ENCODE assay signal across 16 cellular contexts in genomic region chr11:68053981-68054812, GRCh38. TPM values are rescaled to one million over a fixed set of nuclear protein-coding genes. Genes with fewer than 3 reads are reported as not detected.
DNase-seq lines count a peak whose midpoint lies in the region; ATAC-seq and TF ChIP-seq lines count a peak whose summit lies in the region.
"Had no signal": no experiment of that assay in that cellular context is flagged by ENCODE, and none has a peak within 500 bp of the region (broad histone marks: within the 10 kb centered on the region; RNA-seq: fewer than 3 reads in every experiment).

No MANE protein-coding gene starts in this region.

- peak overlapping the region; percentile 14 for H3K27ac Mint-ChIP-seq in stimulated activated naive CD8-positive, alpha-beta T cell treated with anti-CD3 and anti-CD28 coated beads, Interleukin-15, Interleukin-2, amounts not matched to agents 100 ng/mL and 50 ng/mL, for 24 hours
- H3K27ac Mint-ChIP-seq: activated CD8-positive, alpha-beta T cell treated with anti-CD3 and anti-CD28 coated beads, Interleukin-2, amount 10 ng/mL, durations not matched to agents 7 days and 5 days had no signal

- no peak for ATAC-seq in stimulated activated naive CD8-positive, alpha-beta T cell treated with anti-CD3 and anti-CD28 coated beads, Interleukin-15, Interleukin-2, amounts not matched to agents 100 U/mL and 50 U/mL, for 24 hours
- ATAC-seq in left colon (peak; percentile 1), GM18907 (IDR thresholded peaks at IDR 0.05; ENCODE audit: unreplicated experiment) (no peak)
- ATAC-seq: activated CD8-positive, alpha-beta T cell treated with anti-CD3 and anti-CD28 coated beads, Interleukin-2, amount 10 ng/mL, durations not matched to agents 7 days and 5 days; gastrocnemius medialis had no signal

- H3K4me3 ChIP-seq in coronary artery = no peak overlapping the region
- H3K4me3 ChIP-seq: gastrocnemius medialis, left ventricle myocardium inferior had no signal

- CTCF ChIA-PET in RWPE1 (lab: Yijun Ruan, JAX) = interaction anchor here (0.6 kb wide), 2 partner anchors 24 to 155 kb away, joined by 3 to 4 read pairs; partner anchors contain the start of gene NDUFS8

- H3K27ac ChIP-seq in RWPE1 = peak overlapping the region; percentile 48
- H3K27ac ChIP-seq in coronary artery = no peak overlapping the region
- H3K27ac ChIP-seq: gastrocnemius medialis, left ventricle myocardium inferior, parathyroid adenoma had no signal

- intact Hi-C loops in left colon (cut with DNase I, micrococcal nuclease) = no loop called here

- DNase-seq in stimulated activated naive CD8-positive, alpha-beta T cell treated with anti-CD3 and anti-CD28 coated beads, Interleukin-15, Interleukin-2, amounts not matched to agents 100 U/mL and 50 U/mL, for 24 hours = no peak
- DNase-seq in RWPE1 (ENCODE audit: low spot score) = no peak
- no peak for DNase-seq in left colon
- DNase-seq in cerebellum (ENCODE audit: low spot score) = no peak
- DNase-seq in AG08396 (ENCODE audit: low spot score) = no peak
- no peak for DNase-seq in coronary artery (ENCODE audit: low spot score)
- DNase-seq: activated CD8-positive, alpha-beta T cell treated with anti-CD3 and anti-CD28 coated beads, Interleukin-2, amount 10 ng/mL, durations not matched to agents 7 days and 5 days; gastrocnemius medialis; left ventricle myocardium inferior; NCI-H1436 treated with DMSO at 0.1 percent for 48 hours; NK-92 treated with Interleukin-12 subunit alpha and Interleukin-12 subunit beta, amount 100 ng/mL, for 24 hours; RPMI8226 had no signal

- no peak for TF ChIP-seq CTCF in RWPE1 (conservative IDR thresholded peaks at IDR 0.05; ENCODE audit: low read depth)
- no peak for TF ChIP-seq CTCF in coronary artery (IDR thresholded peaks at IDR 0.05)

- H3K36me3 Mint-ChIP-seq in stimulated activated naive CD8-positive, alpha-beta T cell treated with anti-CD3 and anti-CD28 coated beads, Interleukin-15, Interleukin-2, amounts not matched to agents 100 ng/mL and 50 ng/mL, for 24 hours (ENCODE audit: low read depth) = peaks cover 34% of the 10 kb centered on the region

- no peaks in the 10 kb centered on the region for H3K27me3 Mint-ChIP-seq in stimulated activated naive CD8-positive, alpha-beta T cell treated with anti-CD3 and anti-CD28 coated beads, Interleukin-15, Interleukin-2, amounts not matched to agents 100 ng/mL and 50 ng/mL, for 24 hours
- H3K27me3 Mint-ChIP-seq: B cell had no signal

- H3K4me3 Mint-ChIP-seq in stimulated activated naive CD8-positive, alpha-beta T cell treated with anti-CD3 and anti-CD28 coated beads, Interleukin-15, Interleukin-2, amounts not matched to agents 100 ng/mL and 50 ng/mL, for 24 hours = no peak overlapping the region
- H3K4me3 Mint-ChIP-seq: activated CD8-positive, alpha-beta T cell treated with anti-CD3 and anti-CD28 coated beads, Interleukin-2, amount 10 ng/mL, durations not matched to agents 7 days and 5 days; B cell had no signal

- peaks cover 3% of the 10 kb centered on the region for H3K4me1 Mint-ChIP-seq in stimulated activated naive CD8-positive, alpha-beta T cell treated with anti-CD3 and anti-CD28 coated beads, Interleukin-15, Interleukin-2, amounts not matched to agents 100 ng/mL and 50 ng/mL, for 24 hours (ENCODE audit: low read depth)
- H3K4me1 Mint-ChIP-seq: B cell had no signal

- H3K9me3 Mint-ChIP-seq in stimulated activated naive CD8-positive, alpha-beta T cell treated with anti-CD3 and anti-CD28 coated beads, Interleukin-15, Interleukin-2, amounts not matched to agents 100 ng/mL and 50 ng/mL, for 24 hours = no peaks in the 10 kb centered on the region

- POLR2A ChIA-PET in RWPE1 (lab: Yijun Ruan, JAX; ENCODE audit: low non-redundant PET) = interaction anchor here (1.0 kb wide), 1 partner anchor 12 kb away, joined by 3 read pairs; no protein-coding TSS in a partner anchor

RNA-seq across cellular contexts. Expression of gene TCIRG1, which starts 15.4 kb away (rescaled TPM):
- 100 to 1,000 TPM; 140 to 156 TPM for total RNA-seq in left colon
- total RNA-seq in cerebellum = 5.5 TPM

RNA-seq across cellular contexts. Expression of gene NDUFS8, which starts 23.7 kb away (rescaled TPM):
- 100 to 1,000 TPM; 135 to 157 TPM for total RNA-seq in left colon
- total RNA-seq in cerebellum = 53.9 TPM

RNA-seq across cellular contexts. Expression of gene ALDH3B1, which starts 44.1 kb away (rescaled TPM):
- total RNA-seq in left colon (10 to 100 TPM; 20.2 to 21.3 TPM), cerebellum (0.82 TPM)
- total RNA-seq: activated CD8-positive, alpha-beta T cell treated with anti-CD3 and anti-CD28 coated beads, Interleukin-2, amount 10 ng/mL, durations not matched to agents 7 days and 5 days had no signal

RNA-seq across cellular contexts. Expression of gene UNC93B1, which starts 50.3 kb away (rescaled TPM):
- total RNA-seq in left colon = 10 to 100 TPM; 51.9 to 52.8 TPM
- total RNA-seq in cerebellum = 4.3 TPM

Comparison
In these comparisons a context has a peak if more than half of its experiments do, and no peak if none do; other contexts are left out.
1. RNA of gene TCIRG1, which starts 15.4 kb away (total RNA-seq): 140 to 156 TPM in left colon; 5.5 TPM in cerebellum (single experiment); every median in the first group is over 10 times any median in the second.
2. RNA of gene ALDH3B1, which starts 44.1 kb away (total RNA-seq): 20.2 to 21.3 TPM in left colon; 0.82 TPM in cerebellum (single experiment); every median in the first group is over 10 times any median in the second.